In the genomic region with DNA sequence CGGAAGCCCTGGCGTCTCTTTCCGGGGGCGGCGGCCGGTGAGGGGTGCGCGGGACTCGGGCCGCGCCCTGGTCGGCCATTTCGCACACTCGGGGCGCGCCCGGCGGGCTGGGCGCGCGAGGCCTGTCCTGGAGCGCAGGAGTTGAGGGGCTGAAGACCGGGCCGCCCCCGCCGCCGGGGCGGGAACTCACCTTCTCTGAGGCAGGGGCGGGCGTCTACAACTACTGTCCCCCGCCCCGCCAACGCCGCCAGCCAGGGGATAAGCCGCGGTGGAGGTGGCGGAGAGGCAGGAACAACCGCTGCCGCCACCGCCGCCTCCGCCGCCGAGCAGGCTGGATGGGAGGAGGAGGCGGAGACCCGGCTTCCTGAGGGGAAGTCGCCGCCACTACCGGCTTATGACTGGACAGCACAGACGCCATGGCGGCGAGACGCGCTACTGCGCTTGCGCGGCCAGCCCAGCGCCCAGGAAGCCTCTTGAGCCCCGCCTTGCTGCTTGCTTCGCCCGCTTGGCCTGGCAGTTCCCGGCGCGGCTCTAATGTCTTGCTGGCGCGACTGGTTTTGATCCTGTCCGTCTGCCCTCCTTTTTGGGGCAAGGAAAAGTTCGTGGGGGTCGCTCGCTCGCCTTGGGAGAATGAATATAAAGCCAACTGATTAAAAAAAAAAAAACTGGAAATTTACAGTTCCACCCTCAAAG, we compare ENCODE assay signal across 8 cellular contexts. TPM values are rescaled to one million over a fixed set of nuclear protein-coding genes. Genes with fewer than 3 reads are reported as not detected.
DNase-seq lines count a peak whose midpoint lies in the region; ATAC-seq and TF ChIP-seq lines count a peak whose summit lies in the region.

A gene (minus strand): TSS at position 348 of the 693 bp plus-strand sequence. CDS start 27,220 bp downstream, outside the sequence.

- 1% methylated on average over 22 to 32 of the region's 71 CpGs for WGBS in upper lobe of left lung, 2 donors

- TF ChIP-seq POLR2A in upper lobe of left lung (IDR thresholded peaks at IDR 0.05): peak in 3 of 4 donors; percentile 95 to 99 (median 96)

- ATAC-seq in GM18498 (IDR thresholded peaks at IDR 0.05; ENCODE audit: unreplicated experiment): peak; percentile 96
- ATAC-seq in HG02885 (IDR thresholded peaks at IDR 0.05; ENCODE audit: poor library complexity, unreplicated experiment): peak; percentile 96
- ATAC-seq in left cardiac atrium: peak; percentile 98
- ATAC-seq in upper lobe of left lung (ENCODE audit: low FRiP score in 2 of 2): peak; percentile 97 to 98

- peaks cover 21 to 30% (median 29%) of the 10 kb centered on the region in 4 donors for H3K4me1 ChIP-seq in upper lobe of left lung

- intact Hi-C loops in T-helper 1 cell treated with Interleukin-12 subunit alpha and Interleukin-12 subunit beta and Interleukin-4 antibody, amounts not matched to agents 30 ng/mL and 1 ng/mL, for 36 hours (cut with micrococcal nuclease): loop anchor here (1.0 to 10.0 kb wide), 4 partner anchors 39 to 1431 kb away; a partner anchor contains a TSS
- intact Hi-C loops in left cardiac atrium (cut with DNase I) (loop anchor here in 1 of 2 donors (5.0 kb wide), 1 partner anchor 107 kb away; no protein-coding TSS in a partner anchor), posterior vena cava (cut with DNase I) (no loop called here)

- H3K27ac ChIP-seq in upper lobe of left lung: peak within 1 kb of the TSS; percentile 97 to 100 (median 98)

- no peaks in the 10 kb centered on the region for H3K36me3 ChIP-seq in upper lobe of left lung

- H3K27me3 ChIP-seq in upper lobe of left lung: no peaks in the 10 kb centered on the region

- peak in 4 of 6 experiments; percentile 41 to 69 (median 48) for TF ChIP-seq CTCF in upper lobe of left lung (IDR thresholded peaks at IDR 0.05)

- no peak for TF ChIP-seq EP300 in upper lobe of left lung (IDR thresholded peaks at IDR 0.05)

- DNase-seq in NCI-H1694 (lab: John Stamatoyannopoulos, UW) (peak; percentile 76), amniotic epithelial cell (ENCODE audit: low read depth) (peak; percentile 93), left cardiac atrium (peak; percentile 96), posterior vena cava (ENCODE audit: low spot score) (peak; percentile 99), upper lobe of left lung (peak; percentile 98 to 99)

- H3K9me3 ChIP-seq in upper lobe of left lung: no peaks in the 10 kb centered on the region

- H3K4me3 ChIP-seq in upper lobe of left lung: peak within 1 kb of the TSS; percentile 63 to 81 (median 78)

RNA-seq across cellular contexts. Expression of the gene that starts here (rescaled TPM):
- total RNA-seq in T-helper 1 cell treated with Interleukin-12 subunit alpha and Interleukin-12 subunit beta and Interleukin-4 antibody, amounts not matched to agents 30 ng/mL and 1 ng/mL, for 36 hours: 23.9 and 25.1 TPM in 2 replicates
- 10 to 100 TPM; 20.5 to 21.5 TPM for total RNA-seq in left cardiac atrium
- total RNA-seq in posterior vena cava: 10 to 100 TPM; 19.9 to 21.8 TPM
- total RNA-seq in upper lobe of left lung: 10 to 100 TPM in 5 of 6 donors, 1 to 10 TPM in 1; 7.4 to 36.7 (median 18.3) TPM

Comparison
In these comparisons a context has a peak if more than half of its experiments do, and no peak if none do; other contexts are left out.
1. Peak in every context shown above with its lines: DNase-seq, ATAC-seq, H3K4me3 ChIP-seq and H3K27ac ChIP-seq.